ENCODE assay signal across 1 cellular context in genomic region chr9:114908104-114908621, GRCh38.
TF ChIP-seq lines count a peak whose summit lies in the region.

No MANE protein-coding gene starts in this region.

TF ChIP-seq in HepG2, 621 proteins besides CTCF, POLR2A, EP300 and RAD21 (continued from another document and continues in another):
- TF ChIP-seq TRIM22 (IDR thresholded peaks at IDR 0.05) (no peak), ZSCAN21 (CRISPR knock-in tag; IDR thresholded peaks at IDR 0.05; ENCODE audit: borderline replicate concordance) (peak; percentile 47; the same call in 1 of the 2 replicates), JARID2 (CRISPR knock-in tag; IDR thresholded peaks at IDR 0.05; ENCODE audit: insufficient replicate concordance) (no peak), IRF2 (CRISPR knock-in tag; IDR thresholded peaks at IDR 0.05) (0 out of 2 replicates have a peak, but pooled peaks have one; percentile 46), ERF (CRISPR knock-in tag; IDR thresholded peaks at IDR 0.05) (0 out of 2 replicates have a peak, but pooled peaks have one; percentile 52), ARHGAP35 (CRISPR knock-in tag; IDR thresholded peaks at IDR 0.05; ENCODE audit: borderline replicate concordance) (no peak), RFX5 (IDR thresholded peaks at IDR 0.05; ENCODE audit: low read depth, low read length) (no peak), ZNF136 (CRISPR knock-in tag; IDR thresholded peaks at IDR 0.05; ENCODE audit: low read depth) (no peak), SALL2 (CRISPR knock-in tag; IDR thresholded peaks at IDR 0.05) (no peak), ZBTB7B (CRISPR knock-in tag; IDR thresholded peaks at IDR 0.05) (peak; percentile 48; the same call in 1 of the 2 replicates), AGO2 (optimal IDR thresholded peaks at IDR 0.05; ENCODE audit: low read depth, low read length) (no peak), ZNF468 (CRISPR knock-in tag; IDR thresholded peaks at IDR 0.05) (no peak), ZNF629 (CRISPR knock-in tag; conservative IDR thresholded peaks at IDR 0.05) (no peak), TAF1 (CRISPR knock-in tag; IDR thresholded peaks at IDR 0.05) (no peak), MAZ (IDR thresholded peaks at IDR 0.05; ENCODE audit: borderline replicate concordance, low read depth, low read length) (0 out of 2 replicates have a peak, but pooled peaks have one; percentile 34), MAZ (CRISPR knock-in tag; IDR thresholded peaks at IDR 0.05; ENCODE audit: low read depth) (no peak), SIN3B (IDR thresholded peaks at IDR 0.05; ENCODE audit: low read length) (no peak), PAF1 (CRISPR knock-in tag; IDR thresholded peaks at IDR 0.05) (no peak), ZNF143 (CRISPR knock-in tag; IDR thresholded peaks at IDR 0.05) (no peak), NCOA2 (CRISPR knock-in tag; IDR thresholded peaks at IDR 0.05) (peak; percentile 75), PRMT3 (CRISPR knock-in tag; IDR thresholded peaks at IDR 0.05; ENCODE audit: borderline replicate concordance, low read depth) (no peak), MTERF4 (CRISPR knock-in tag; IDR thresholded peaks at IDR 0.05) (0 out of 2 replicates have a peak, but pooled peaks have one; percentile 32), SETDB1 (CRISPR knock-in tag; IDR thresholded peaks at IDR 0.05; ENCODE audit: borderline replicate concordance) (no peak), ZNF710 (CRISPR knock-in tag; IDR thresholded peaks at IDR 0.05; ENCODE audit: borderline replicate concordance) (peak; percentile 46; the same call in 1 of the 2 replicates), REST (IDR thresholded peaks at IDR 0.05; ENCODE audit: borderline replicate concordance in 1 of 2, low read depth in 1 of 2, low read length in 2 of 2) (no peak), GTF2F1 (IDR thresholded peaks at IDR 0.05; ENCODE audit: low read length) (no peak), MNT (IDR thresholded peaks at IDR 0.05) (no peak), SOX6 (IDR thresholded peaks at IDR 0.05) (no peak), SOX6 (CRISPR knock-in tag; IDR thresholded peaks at IDR 0.05) (peak; percentile 82), DPF2 (CRISPR knock-in tag; IDR thresholded peaks at IDR 0.05; ENCODE audit: borderline replicate concordance, low read depth) (no peak), NFIB (CRISPR knock-in tag; IDR thresholded peaks at IDR 0.05; ENCODE audit: borderline replicate concordance) (no peak), CREB1 (IDR thresholded peaks at IDR 0.05) (no peak), CREB1 (CRISPR knock-in tag; IDR thresholded peaks at IDR 0.05) (peak; percentile 75), RELA (CRISPR knock-in tag; IDR thresholded peaks at IDR 0.05) (0 out of 2 replicates have a peak, but pooled peaks have one; percentile 52), RARG (CRISPR knock-in tag; IDR thresholded peaks at IDR 0.05; ENCODE audit: low read depth) (no peak), ZNF615 (CRISPR knock-in tag; IDR thresholded peaks at IDR 0.05; ENCODE audit: borderline replicate concordance) (no peak), SRY (CRISPR knock-in tag; IDR thresholded peaks at IDR 0.05) (no peak), PAX8 (CRISPR knock-in tag; IDR thresholded peaks at IDR 0.05; ENCODE audit: borderline replicate concordance) (no peak), NCOA5 (CRISPR knock-in tag; IDR thresholded peaks at IDR 0.05) (no peak), ARNT2 (CRISPR knock-in tag; IDR thresholded peaks at IDR 0.05; ENCODE audit: low read depth) (no peak), ATF5 (CRISPR knock-in tag; IDR thresholded peaks at IDR 0.05; ENCODE audit: low read depth) (no peak), HHEX (CRISPR knock-in tag; IDR thresholded peaks at IDR 0.05) (peak; percentile 93), PBX3 (CRISPR knock-in tag; IDR thresholded peaks at IDR 0.05; ENCODE audit: borderline replicate concordance) (no peak), ETV5 (CRISPR knock-in tag; IDR thresholded peaks at IDR 0.05; ENCODE audit: borderline replicate concordance) (peak; percentile 20; the same call in 1 of the 2 replicates), ZNF547 (CRISPR knock-in tag; IDR thresholded peaks at IDR 0.05) (no peak)
- TF ChIP-seq, protein P1, sequence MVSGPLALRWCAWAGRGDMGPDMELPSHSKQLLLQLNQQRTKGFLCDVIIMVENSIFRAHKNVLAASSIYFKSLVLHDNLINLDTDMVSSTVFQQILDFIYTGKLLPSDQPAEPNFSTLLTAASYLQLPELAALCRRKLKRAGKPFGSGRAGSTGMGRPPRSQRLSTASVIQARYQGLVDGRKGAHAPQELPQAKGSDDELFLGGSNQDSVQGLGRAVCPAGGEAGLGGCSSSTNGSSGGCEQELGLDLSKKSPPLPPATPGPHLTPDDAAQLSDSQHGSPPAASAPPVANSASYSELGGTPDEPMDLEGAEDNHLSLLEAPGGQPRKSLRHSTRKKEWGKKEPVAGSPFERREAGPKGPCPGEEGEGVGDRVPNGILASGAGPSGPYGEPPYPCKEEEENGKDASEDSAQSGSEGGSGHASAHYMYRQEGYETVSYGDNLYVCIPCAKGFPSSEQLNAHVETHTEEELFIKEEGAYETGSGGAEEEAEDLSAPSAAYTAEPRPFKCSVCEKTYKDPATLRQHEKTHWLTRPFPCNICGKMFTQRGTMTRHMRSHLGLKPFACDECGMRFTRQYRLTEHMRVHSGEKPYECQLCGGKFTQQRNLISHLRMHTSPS (CRISPR knock-in tag; IDR thresholded peaks at IDR 0.05; ENCODE audit: low read depth) = peak; percentile 59; the same call in 1 of the 2 replicates
- TF ChIP-seq, protein P2, sequence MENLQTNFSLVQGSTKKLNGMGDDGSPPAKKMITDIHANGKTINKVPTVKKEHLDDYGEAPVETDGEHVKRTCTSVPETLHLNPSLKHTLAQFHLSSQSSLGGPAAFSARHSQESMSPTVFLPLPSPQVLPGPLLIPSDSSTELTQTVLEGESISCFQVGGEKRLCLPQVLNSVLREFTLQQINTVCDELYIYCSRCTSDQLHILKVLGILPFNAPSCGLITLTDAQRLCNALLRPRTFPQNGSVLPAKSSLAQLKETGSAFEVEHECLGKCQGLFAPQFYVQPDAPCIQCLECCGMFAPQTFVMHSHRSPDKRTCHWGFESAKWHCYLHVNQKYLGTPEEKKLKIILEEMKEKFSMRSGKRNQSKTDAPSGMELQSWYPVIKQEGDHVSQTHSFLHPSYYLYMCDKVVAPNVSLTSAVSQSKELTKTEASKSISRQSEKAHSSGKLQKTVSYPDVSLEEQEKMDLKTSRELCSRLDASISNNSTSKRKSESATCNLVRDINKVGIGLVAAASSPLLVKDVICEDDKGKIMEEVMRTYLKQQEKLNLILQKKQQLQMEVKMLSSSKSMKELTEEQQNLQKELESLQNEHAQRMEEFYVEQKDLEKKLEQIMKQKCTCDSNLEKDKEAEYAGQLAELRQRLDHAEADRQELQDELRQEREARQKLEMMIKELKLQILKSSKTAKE (CRISPR knock-in tag; IDR thresholded peaks at IDR 0.05; ENCODE audit: borderline replicate concordance) = no peak
- TF ChIP-seq, protein P3, sequence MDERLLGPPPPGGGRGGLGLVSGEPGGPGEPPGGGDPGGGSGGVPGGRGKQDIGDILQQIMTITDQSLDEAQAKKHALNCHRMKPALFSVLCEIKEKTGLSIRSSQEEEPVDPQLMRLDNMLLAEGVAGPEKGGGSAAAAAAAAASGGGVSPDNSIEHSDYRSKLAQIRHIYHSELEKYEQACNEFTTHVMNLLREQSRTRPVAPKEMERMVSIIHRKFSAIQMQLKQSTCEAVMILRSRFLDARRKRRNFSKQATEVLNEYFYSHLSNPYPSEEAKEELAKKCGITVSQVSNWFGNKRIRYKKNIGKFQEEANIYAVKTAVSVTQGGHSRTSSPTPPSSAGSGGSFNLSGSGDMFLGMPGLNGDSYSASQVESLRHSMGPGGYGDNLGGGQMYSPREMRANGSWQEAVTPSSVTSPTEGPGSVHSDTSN (CRISPR knock-in tag; IDR thresholded peaks at IDR 0.05) = no peak
- TF ChIP-seq, protein P4, sequence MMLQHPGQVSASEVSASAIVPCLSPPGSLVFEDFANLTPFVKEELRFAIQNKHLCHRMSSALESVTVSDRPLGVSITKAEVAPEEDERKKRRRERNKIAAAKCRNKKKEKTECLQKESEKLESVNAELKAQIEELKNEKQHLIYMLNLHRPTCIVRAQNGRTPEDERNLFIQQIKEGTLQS (CRISPR knock-in tag; IDR thresholded peaks at IDR 0.05) = peak; percentile 54; the same call in 1 of the 2 replicates
